Comparison of ENCODE assay signal across 8 cellular contexts in the genomic region with DNA sequence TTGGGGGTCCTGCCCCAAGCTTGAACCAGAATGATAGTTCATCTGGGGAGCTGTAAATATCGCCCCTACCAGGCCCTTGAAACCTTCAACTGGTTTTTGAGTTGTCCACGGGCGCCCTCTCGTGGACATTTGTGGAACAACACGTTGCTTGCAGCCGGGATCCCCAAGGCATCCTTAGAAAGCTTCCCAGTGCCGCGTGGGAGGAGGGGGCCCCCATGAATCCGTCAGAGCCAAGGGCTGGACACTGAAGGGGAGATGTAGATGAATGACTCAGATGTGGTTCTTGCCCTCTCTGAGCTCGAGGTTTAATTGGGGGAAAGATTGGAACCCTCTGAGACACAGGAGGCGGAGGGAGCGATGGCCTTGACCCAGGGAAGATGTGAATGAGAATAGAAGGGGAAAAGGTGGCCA. TPM values are rescaled to one million over a fixed set of nuclear protein-coding genes. Genes with fewer than 3 reads are reported as not detected.
DNase-seq lines count a peak whose midpoint lies in the region; ATAC-seq and TF ChIP-seq lines count a peak whose summit lies in the region.

No MANE protein-coding gene starts in this region.

- peaks cover 4 to 5% (median 4%) of the 10 kb centered on the region in 3 donors for H3K4me1 Mint-ChIP-seq in naive B cell

- H3K27ac Mint-ChIP-seq in naive B cell, result peak overlapping the region in 1 of 6 donors; percentile 39

- DNase-seq in AG09319 (ENCODE audit: extremely low read depth, low read depth) (no peak), GM20000 (ENCODE audit: low spot score) (peak; percentile 73), NCI-H82 (lab: John Stamatoyannopoulos, UW) (peak; percentile 84), epithelial cell of proximal tubule (ENCODE audit: low read depth) (no peak), naive B cell (peak; percentile 46)
- DNase-seq in activated CD8-positive, alpha-beta memory T cell treated with anti-CD3 and anti-CD28 coated beads, Interleukin-2, amount 50 U/mL, for 4 hours, result peak; percentile 73
- DNase-seq in stimulated activated CD8-positive, alpha-beta memory T cell treated with anti-CD3 and anti-CD28 coated beads, Interleukin-7, amount 100 ng/mL, for 4 hours (ENCODE audit: low read depth in 2 of 2), result peak; percentile 44 to 47

- peaks cover 5 to 21% (median 17%) of the 10 kb centered on the region in 7 donors for H3K9me3 Mint-ChIP-seq in naive B cell

- TF ChIP-seq CTCF in AG09319 (IDR thresholded peaks at IDR 0.05; ENCODE audit: low read depth, low read length) (peak; percentile 80), GM20000 (IDR thresholded peaks at IDR 0.05; ENCODE audit: extremely low read depth, missing control alignments) (peak; percentile 72), epithelial cell of proximal tubule (conservative IDR thresholded peaks at IDR 0.05; ENCODE audit: low read depth, low read length) (peak; percentile 79)

- no peak overlapping the region for H3K4me3 ChIP-seq in epithelial cell of proximal tubule (ENCODE audit: low read depth, low read length)

- H3K4me3 Mint-ChIP-seq in naive B cell, result peak overlapping the region in 1 of 8 donors; percentile 44

- peaks cover 0 to 19% (median 18%) of the 10 kb centered on the region in 3 donors for H3K27me3 Mint-ChIP-seq in naive B cell

- peaks cover 4 to 11% of the 10 kb centered on the region in 2 donors for H3K36me3 Mint-ChIP-seq in naive B cell

- ATAC-seq in naive B cell (ENCODE audit: low read depth in 2 of 2) (peak in 1 of 2 donors; percentile 37), GM21786 (IDR thresholded peaks at IDR 0.05; ENCODE audit: unreplicated experiment) (no peak)

RNA-seq across cellular contexts. Expression of gene ORM1, which starts 31.8 kb away (rescaled TPM):
- total RNA-seq in epithelial cell of proximal tubule, result not detected in 2 replicates
- not detected for polyA plus RNA-seq in naive B cell (ENCODE audit: low read depth in 6 of 6)

RNA-seq across cellular contexts. Expression of gene ORM2, which starts 38.6 kb away (rescaled TPM):
- total RNA-seq in epithelial cell of proximal tubule, result not detected in 2 replicates
- not detected for polyA plus RNA-seq in naive B cell (ENCODE audit: low read depth in 6 of 6)

Comparison
In these comparisons a context has a peak if more than half of its experiments do, and no peak if none do; other contexts are left out.
1. DNase-seq: peak in GM20000 (single experiment), NCI-H82 (single experiment), activated CD8-positive, alpha-beta memory T cell treated with anti-CD3 and anti-CD28 coated beads, Interleukin-2, amount 50 U/mL, for 4 hours (single experiment), naive B cell (single experiment) and stimulated activated CD8-positive, alpha-beta memory T cell treated with anti-CD3 and anti-CD28 coated beads, Interleukin-7, amount 100 ng/mL, for 4 hours (2 of 2); none in AG09319 (single experiment) and epithelial cell of proximal tubule (single experiment).
2. Peak in every context shown above with its lines, with median percentiles within 50 percentile points of each other: CTCF ChIP-seq.